In genomic region chr12:109385339-109386078, GRCh38 we compare ENCODE assay signal across 9 cellular contexts. TPM values are rescaled to one million over a fixed set of nuclear protein-coding genes. Genes with fewer than 3 reads are reported as not detected.
A peak's percentile ranks its signal among the peaks of the same experiment; 100 is the strongest.
DNase-seq lines count a peak whose midpoint lies in the region; ATAC-seq and TF ChIP-seq lines count a peak whose summit lies in the region.
"Had no signal": no experiment of that assay in that cellular context is flagged by ENCODE, and none has a peak within 500 bp of the region (broad histone marks: within the 10 kb centered on the region; RNA-seq: fewer than 3 reads in every experiment).

No MANE protein-coding gene starts in this region.

- H3T11ph ChIP-seq in H9 (ENCODE audit: low read length), result no peak overlapping the region

- no peak overlapping the region for H3K9ac ChIP-seq in H9 (ENCODE audit: extremely low read depth, insufficient read length, low read length)
- no peak overlapping the region for H3K9ac ChIP-seq in liver (ENCODE audit: low read depth in 1 of 2, low read length in 2 of 2)

- no peak overlapping the region for H2AK5ac ChIP-seq in H9 (ENCODE audit: insufficient read length, low read length)

- H3K4ac ChIP-seq in H9 (ENCODE audit: low read depth, low read length), result no peak overlapping the region

- H3K23me2 ChIP-seq in H9 (ENCODE audit: insufficient read length, low read depth, low read length, poor library complexity, severe bottlenecking), result no peaks in the 10 kb centered on the region

- no peak overlapping the region for H2BK20ac ChIP-seq in H9 (ENCODE audit: low read depth, low read length, poor library complexity, severe bottlenecking)

- no peak overlapping the region for H2BK5ac ChIP-seq in H9 (ENCODE audit: insufficient read length, low read length)

- DNase-seq in CD1c-positive myeloid dendritic cell (ENCODE audit: extremely low spot score), result peak; percentile 33
- no peak for DNase-seq in H9
- DNase-seq in NCI-H526 treated with DMSO at 0.1 percent for 48 hours (lab: John Stamatoyannopoulos, UW), result peak; percentile 39
- peak; percentile 60 for DNase-seq in cerebellar cortex (ENCODE audit: low spot score)
- no peak for DNase-seq in GM19240 (ENCODE audit: insufficient read length, low spot score)

- TF ChIP-seq CTCF in H9 (conservative IDR thresholded peaks at IDR 0.05) (peak; percentile 75), liver (IDR thresholded peaks at IDR 0.05; ENCODE audit: low read depth, low read length, missing input control) (peak; percentile 38)

- no peak overlapping the region for H3K27ac Mint-ChIP-seq in H9
- H3K27ac Mint-ChIP-seq: IgD-negative memory B cell had no signal

- H3K4me3 Mint-ChIP-seq in H9, result no peak overlapping the region
- H3K4me3 Mint-ChIP-seq: IgD-negative memory B cell had no signal

- no peak overlapping the region for H4K5ac ChIP-seq in H9 (ENCODE audit: insufficient read length, low read depth, low read length)

- peaks cover 10% of the 10 kb centered on the region; the same call in 1 of the 2 replicates for H3K27me3 Mint-ChIP-seq in H9 (ENCODE audit: low read depth)

- no peaks in the 10 kb centered on the region for H3K4me1 ChIP-seq in H9 (ENCODE audit: insufficient read depth, low read length)
- H3K4me1 ChIP-seq in liver (ENCODE audit: control insufficient read depth in 4 of 4, insufficient read depth in 4 of 4, low read length in 3 of 4), result no peaks in the 10 kb centered on the region

- no peaks in the 10 kb centered on the region; a peak in 2 of 7 replicates for H3K36me3 Mint-ChIP-seq in H9 (ENCODE audit: insufficient read depth in 1 of 3, low read depth in 3 of 3)
- H3K36me3 Mint-ChIP-seq: IgD-negative memory B cell had no signal

- peaks cover 6 to 10% of the 10 kb centered on the region in 2 experiments; a peak in 2 of 5 replicates for H3K9me3 Mint-ChIP-seq in H9

- H3K4me1 Mint-ChIP-seq in H9, result no peaks in the 10 kb centered on the region
- H3K4me1 Mint-ChIP-seq: IgD-negative memory B cell had no signal

- no peak overlapping the region for H3K56ac ChIP-seq in H9 (ENCODE audit: insufficient read length, low read depth, low read length)

- no peaks in the 10 kb centered on the region for H3K79me1 ChIP-seq in H9 (ENCODE audit: insufficient read depth, low read depth, low read length, poor library complexity, severe bottlenecking)

- H3K27ac ChIP-seq in H9 (ENCODE audit: insufficient read length, low read depth, low read length) (no peak overlapping the region), liver (ENCODE audit: low read depth in 1 of 2, low read length in 2 of 2) (no peak overlapping the region)

- no peak overlapping the region for H2BK12ac ChIP-seq in H9 (ENCODE audit: insufficient read length, low read depth, low read length)

- no peak overlapping the region for H2BK15ac ChIP-seq in H9 (ENCODE audit: low read depth, low read length)

- H3K23ac ChIP-seq in H9 (ENCODE audit: insufficient read length, low read depth, low read length), result no peak overlapping the region

- no peak overlapping the region for H2BK120ac ChIP-seq in H9 (ENCODE audit: low read depth, low read length, poor library complexity, severe bottlenecking)

- no peaks in the 10 kb centered on the region for H3K79me2 ChIP-seq in H9 (ENCODE audit: insufficient read depth, low read length)

- TF ChIP-seq RAD21 in liver (IDR thresholded peaks at IDR 0.05), result peak; percentile 92 to 93

- H3K27me3 ChIP-seq in H9 (ENCODE audit: insufficient read depth, low read length), result no peaks in the 10 kb centered on the region
- H3K27me3 ChIP-seq in liver (ENCODE audit: control insufficient read depth in 4 of 4, insufficient read depth in 4 of 4, low read length in 3 of 4), result no peaks in the 10 kb centered on the region

- no peak overlapping the region for H2AFZ ChIP-seq in H9 (ENCODE audit: low read length)

- 100% methylated on average over 2 of the region's 8 CpGs for WGBS in H9 (ENCODE audit: extremely low coverage, insufficient read length, low lambda C conversion rate)
- WGBS in liver, result 34% methylated on average over 8 of the region's 8 CpGs

- no peak overlapping the region for H3K4me2 ChIP-seq in H9 (ENCODE audit: insufficient read depth, insufficient read length, low read length)

- H4K91ac ChIP-seq in H9 (ENCODE audit: insufficient read length, low read depth, low read length), result no peak overlapping the region

- no peaks in the 10 kb centered on the region for H4K20me1 ChIP-seq in H9 (ENCODE audit: control insufficient read depth, insufficient read depth, insufficient read length)

- H3K4me3 ChIP-seq in liver (ENCODE audit: low read depth in 1 of 3, low read length in 3 of 3), result no peak overlapping the region

- H3K36me3 ChIP-seq in liver (ENCODE audit: control insufficient read depth in 4 of 4, insufficient read depth in 3 of 4, low read depth in 1 of 4, low read length in 3 of 4), result no peaks in the 10 kb centered on the region

- no peak overlapping the region for H3K14ac ChIP-seq in H9 (ENCODE audit: insufficient read depth, low read length)

- ATAC-seq in GM19351 (IDR thresholded peaks at IDR 0.05; ENCODE audit: unreplicated experiment) (no peak), GM18870 (IDR thresholded peaks at IDR 0.05; ENCODE audit: unreplicated experiment) (no peak)

- H3K18ac ChIP-seq in H9 (ENCODE audit: insufficient read length, low read depth, low read length), result no peak overlapping the region

- no peak overlapping the region for H4K8ac ChIP-seq in H9 (replicated peaks; ENCODE audit: insufficient read length, low read depth, low read length)

- H3K9me3 ChIP-seq in H9 (ENCODE audit: control insufficient read depth, low read depth, low read length) (no peaks in the 10 kb centered on the region), liver (ENCODE audit: control insufficient read depth in 4 of 4, low read length in 3 of 4) (no peaks in the 10 kb centered on the region)

TF ChIP-seq in liver, 16 proteins besides CTCF, POLR2A, EP300 and RAD21:
- TF ChIP-seq HNF4G (IDR thresholded peaks at IDR 0.05), result no peak
- TF ChIP-seq REST (IDR thresholded peaks at IDR 0.05), result no peak
- no peak for TF ChIP-seq EGR1 (IDR thresholded peaks at IDR 0.05; ENCODE audit: low read depth in 2 of 2)
- TF ChIP-seq, protein P1, sequence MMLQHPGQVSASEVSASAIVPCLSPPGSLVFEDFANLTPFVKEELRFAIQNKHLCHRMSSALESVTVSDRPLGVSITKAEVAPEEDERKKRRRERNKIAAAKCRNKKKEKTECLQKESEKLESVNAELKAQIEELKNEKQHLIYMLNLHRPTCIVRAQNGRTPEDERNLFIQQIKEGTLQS (IDR thresholded peaks at IDR 0.05), result no peak
- no peak for TF ChIP-seq NR2F2 (IDR thresholded peaks at IDR 0.05)
- TF ChIP-seq JUND (IDR thresholded peaks at IDR 0.05), result no peak
- TF ChIP-seq ZBTB33 (IDR thresholded peaks at IDR 0.05), result no peak
- TF ChIP-seq FOXA1 (IDR thresholded peaks at IDR 0.05), result no peak
- TF ChIP-seq TAF1 (conservative IDR thresholded peaks at IDR 0.05), result no peak
- TF ChIP-seq, protein P2, sequence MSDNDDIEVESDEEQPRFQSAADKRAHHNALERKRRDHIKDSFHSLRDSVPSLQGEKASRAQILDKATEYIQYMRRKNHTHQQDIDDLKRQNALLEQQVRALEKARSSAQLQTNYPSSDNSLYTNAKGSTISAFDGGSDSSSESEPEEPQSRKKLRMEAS (IDR thresholded peaks at IDR 0.05), result no peak
- no peak for TF ChIP-seq SP1 (IDR thresholded peaks at IDR 0.05)
- no peak for TF ChIP-seq GABPA (IDR thresholded peaks at IDR 0.05 in 1 of 2, conservative IDR thresholded peaks at IDR 0.05 in 1 of 2)
- no peak for TF ChIP-seq YY1 (IDR thresholded peaks at IDR 0.05)
- no peak for TF ChIP-seq RXRA (IDR thresholded peaks at IDR 0.05)
- no peak for TF ChIP-seq FOXA2 (IDR thresholded peaks at IDR 0.05)
- no peak for TF ChIP-seq HNF4A (conservative IDR thresholded peaks at IDR 0.05)

RNA-seq across cellular contexts. Expression of gene MYO1H, which starts 37.8 kb away (rescaled TPM):
- total RNA-seq in H9 (2021), result 0.11 and 0.26 TPM in 2 replicates
- total RNA-seq in liver, result not detected
- polyA plus RNA-seq in liver, result not detected
- polyA plus RNA-seq: IgD-negative memory B cell had no signal

Comparison
In these comparisons a context has a peak if more than half of its experiments do, and no peak if none do; other contexts are left out.
1. DNase-seq: peak in CD1c-positive myeloid dendritic cell (single experiment), NCI-H526 treated with DMSO at 0.1 percent for 48 hours (single experiment) and cerebellar cortex (single experiment); none in H9 (single experiment) and GM19240 (single experiment).